ENCODE assay signal across 8 cellular contexts in the genomic region with DNA sequence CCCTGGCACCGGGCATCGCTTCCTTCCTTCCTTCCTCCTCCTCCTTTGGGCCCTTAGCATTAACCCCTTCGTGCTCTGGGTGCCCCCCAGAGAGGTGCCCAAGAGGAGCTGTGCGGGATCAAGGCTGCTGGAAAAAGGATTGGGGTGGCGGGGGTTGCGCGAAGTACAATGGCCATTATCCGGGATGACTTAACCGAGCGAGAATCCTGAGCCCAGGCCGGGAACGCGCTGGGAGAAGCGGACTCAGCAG. TPM values are rescaled to one million over a fixed set of nuclear protein-coding genes. Genes with fewer than 3 reads are reported as not detected.
DNase-seq lines count a peak whose midpoint lies in the region; ATAC-seq and TF ChIP-seq lines count a peak whose summit lies in the region.

No MANE protein-coding gene starts in this region.

- H3K27ac ChIP-seq in right atrium auricular region (no peak overlapping the region), upper lobe of right lung (no peak overlapping the region)

- H3K4me3 Mint-ChIP-seq in brain: peak overlapping the region; percentile 81 to 85 (median 83)
- H3K4me3 Mint-ChIP-seq in mesothelial cell of epicardium: peak overlapping the region; percentile 10

- intact Hi-C loops in left ventricle myocardium superior (cut with micrococcal nuclease): no loop called here
- intact Hi-C loops in upper lobe of right lung (cut with DNase I): no loop called here

- ATAC-seq in left ventricle myocardium superior: no peak
- no peak for ATAC-seq in upper lobe of right lung
- no peak for ATAC-seq in HG02623 (IDR thresholded peaks at IDR 0.05; ENCODE audit: unreplicated experiment)

- H3K4me1 Mint-ChIP-seq in brain (peaks cover 62% of the 10 kb centered on the region), mesothelial cell of epicardium (peaks cover 34% of the 10 kb centered on the region)

- H3K9me3 Mint-ChIP-seq in brain (peaks cover 0 to 5% (median 0%) of the 10 kb centered on the region in 5 experiments), mesothelial cell of epicardium (no peaks in the 10 kb centered on the region)

- no peaks in the 10 kb centered on the region for H3K27me3 ChIP-seq in right atrium auricular region
- peaks cover 58% of the 10 kb centered on the region for H3K27me3 ChIP-seq in upper lobe of right lung

- no peak for TF ChIP-seq CTCF in right atrium auricular region (IDR thresholded peaks at IDR 0.05)
- TF ChIP-seq CTCF in brain (conservative IDR thresholded peaks at IDR 0.05): no peak
- no peak for TF ChIP-seq CTCF in mesothelial cell of epicardium (IDR thresholded peaks at IDR 0.05; ENCODE audit: unreplicated experiment)
- TF ChIP-seq CTCF in upper lobe of right lung (IDR thresholded peaks at IDR 0.05): no peak

- H3K36me3 Mint-ChIP-seq in brain (peaks cover 14% of the 10 kb centered on the region), mesothelial cell of epicardium (peaks cover 12% of the 10 kb centered on the region)

- DNase-seq in right atrium auricular region (ENCODE audit: low spot score) (no peak), left ventricle myocardium superior (no peak), mesothelial cell of epicardium (ENCODE audit: low spot score in 2 of 2, unreplicated experiment in 2 of 2) (no peak), upper lobe of right lung (no peak), putamen (ENCODE audit: low spot score) (no peak)
- DNase-seq in activated CD8-positive, alpha-beta memory T cell treated with anti-CD3 and anti-CD28 coated beads, Interleukin-2, amount 50 U/mL, for 4 hours: no peak

- no peak overlapping the region for H3K27ac Mint-ChIP-seq in brain
- no peak overlapping the region for H3K27ac Mint-ChIP-seq in mesothelial cell of epicardium

- H3K27me3 Mint-ChIP-seq in brain: peaks cover 81% of the 10 kb centered on the region
- peaks cover 89% of the 10 kb centered on the region for H3K27me3 Mint-ChIP-seq in mesothelial cell of epicardium (ENCODE audit: low read depth)

- H3K36me3 ChIP-seq in right atrium auricular region (peaks cover 2% of the 10 kb centered on the region), upper lobe of right lung (peaks cover 1% of the 10 kb centered on the region)

- H3K9me3 ChIP-seq in right atrium auricular region: no peaks in the 10 kb centered on the region
- no peaks in the 10 kb centered on the region for H3K9me3 ChIP-seq in upper lobe of right lung

- H3K4me3 ChIP-seq in right atrium auricular region (peak overlapping the region; percentile 23 to 36), upper lobe of right lung (peak overlapping the region; percentile 32)

- peaks cover 0 to 59% of the 10 kb centered on the region in 2 donors for H3K4me1 ChIP-seq in right atrium auricular region
- H3K4me1 ChIP-seq in upper lobe of right lung: peaks cover 57% of the 10 kb centered on the region

RNA-seq across cellular contexts. Expression of a gene that starts 2.8 kb away (rescaled TPM):
- under 1 TPM; 0.35 to 0.56 TPM for total RNA-seq in right atrium auricular region
- total RNA-seq in left ventricle myocardium superior: 0.52 TPM
- polyA plus RNA-seq in brain (ENCODE audit: insufficient read depth, low read depth, low replicate concordance): 0.15 TPM
- total RNA-seq in mesothelial cell of epicardium: 0.38 to 0.63 TPM (median 0.49 TPM) in 3 replicates
- total RNA-seq in upper lobe of right lung: 2.1 TPM

RNA-seq across cellular contexts. Expression of a gene that starts 18.9 kb away (rescaled TPM):
- 10 to 100 TPM; 14.6 to 19.2 TPM for total RNA-seq in right atrium auricular region
- 30.7 TPM for total RNA-seq in left ventricle myocardium superior
- polyA plus RNA-seq in brain (ENCODE audit: insufficient read depth, low read depth, low replicate concordance): 13.9 TPM
- total RNA-seq in mesothelial cell of epicardium: 142 to 160 TPM (median 149 TPM) in 3 replicates
- 54.3 TPM for total RNA-seq in upper lobe of right lung

RNA-seq across cellular contexts. Expression of a gene that starts 22.0 kb away (rescaled TPM):
- total RNA-seq in right atrium auricular region (under 1 TPM in 1 of 2 donors, not detected in 1; 0.35 TPM), left ventricle myocardium superior (0.32 TPM), mesothelial cell of epicardium (0.43 to 0.60 TPM (median 0.53 TPM) in 3 replicates), upper lobe of right lung (1.1 TPM)
- 5.9 TPM for polyA plus RNA-seq in brain (ENCODE audit: insufficient read depth, low read depth, low replicate concordance)

RNA-seq across cellular contexts. Expression of a gene that starts 31.2 kb away (rescaled TPM):
- total RNA-seq in right atrium auricular region (10 to 100 TPM; 39.9 to 49.1 TPM), left ventricle myocardium superior (43.8 TPM), mesothelial cell of epicardium (125 to 137 TPM (median 136 TPM) in 3 replicates), upper lobe of right lung (102 TPM)
- 32.0 TPM for polyA plus RNA-seq in brain (ENCODE audit: insufficient read depth, low read depth, low replicate concordance)

RNA-seq across cellular contexts. Expression of a gene that starts 39.4 kb away (rescaled TPM):
- total RNA-seq in right atrium auricular region (100 to 1,000 TPM; 348 to 654 TPM), left ventricle myocardium superior (329 TPM), mesothelial cell of epicardium (745 to 765 TPM (median 754 TPM) in 3 replicates), upper lobe of right lung (440 TPM)
- 3,807 TPM for polyA plus RNA-seq in brain (ENCODE audit: insufficient read depth, low read depth, low replicate concordance)
